In the genomic region with DNA sequence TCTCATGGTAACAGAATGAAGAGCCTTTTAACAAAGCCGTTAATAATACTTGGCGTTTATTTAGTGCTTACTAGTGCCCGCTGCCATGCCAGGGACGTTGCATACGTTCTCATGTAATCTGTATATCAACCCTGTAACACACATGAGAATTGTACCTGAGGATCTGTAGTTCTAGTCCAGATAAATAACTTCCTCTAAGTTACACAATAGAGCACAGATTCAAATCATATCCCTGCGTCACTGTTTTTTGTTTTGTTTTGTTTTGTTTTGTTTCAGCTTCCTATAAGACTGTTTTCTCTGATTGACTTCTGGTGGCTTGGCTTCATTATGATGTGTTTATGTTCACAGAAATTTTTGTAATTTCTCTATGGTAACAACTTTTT, we compare ENCODE assay signal across 8 cellular contexts. TPM values are rescaled to one million over a fixed set of nuclear protein-coding genes. Genes with fewer than 3 reads are reported as not detected.
A peak's percentile ranks its signal among the peaks of the same experiment; 100 is the strongest.
DNase-seq lines count a peak whose midpoint lies in the region; ATAC-seq and TF ChIP-seq lines count a peak whose summit lies in the region.

No MANE protein-coding gene starts in this region.

- H3K27me3 ChIP-seq in BE2C, result no peaks in the 10 kb centered on the region
- no peaks in the 10 kb centered on the region for H3K27me3 ChIP-seq in adipocyte (replicated peaks; ENCODE audit: control insufficient read depth, insufficient read depth, low read length)
- H3K27me3 ChIP-seq in vagina, result no peaks in the 10 kb centered on the region

- no peaks in the 10 kb centered on the region for H3K9me3 ChIP-seq in BE2C
- no peaks in the 10 kb centered on the region for H3K9me3 ChIP-seq in adipocyte (ENCODE audit: control insufficient read depth, low read length)
- no peaks in the 10 kb centered on the region for H3K9me3 ChIP-seq in vagina

- TF ChIP-seq POLR2A in lower leg skin (IDR thresholded peaks at IDR 0.05), result no peak
- no peak for TF ChIP-seq POLR2A in vagina (IDR thresholded peaks at IDR 0.05)

- intact Hi-C loops in lower leg skin (cut with DNase I; ENCODE audit: low total_unique reads), result no loop called here
- intact Hi-C loops in vagina (cut with DNase I), result loop anchor here (5.0 to 10.0 kb wide), 3 partner anchors 100 to 628 kb away; a partner anchor contains a TSS

- DNase-seq in BE2C (no peak), adipocyte (ENCODE audit: low read depth) (no peak), lower leg skin (ENCODE audit: low spot score in 2 of 2) (no peak), vagina (ENCODE audit: extremely low spot score in 2 of 2) (no peak), D341Med (ENCODE audit: low spot score) (no peak)

- H3K36me3 ChIP-seq in BE2C, result peaks cover 15% of the 10 kb centered on the region
- H3K36me3 ChIP-seq in adipocyte (ENCODE audit: control insufficient read depth, insufficient read depth, low read length, severe bottlenecking), result peaks cover 49% of the 10 kb centered on the region
- H3K36me3 ChIP-seq in vagina, result peaks cover 0 to 19% of the 10 kb centered on the region in 2 donors

- H3K9ac ChIP-seq in adipocyte (ENCODE audit: low read length), result peak overlapping the region; percentile 87

- H3K4me3 ChIP-seq in BE2C (ENCODE audit: low read depth, low read length) (peak overlapping the region; percentile 87), adipocyte (ENCODE audit: low read length) (peak overlapping the region; percentile 94), lower leg skin (ENCODE audit: low read depth, poor library complexity, severe bottlenecking) (peak overlapping the region; percentile 56), vagina (peak overlapping the region; percentile 58 to 60)

- peak overlapping the region; percentile 46 for H3K27ac ChIP-seq in vagina

- H3K4me1 ChIP-seq in BE2C (no peaks in the 10 kb centered on the region), adipocyte (ENCODE audit: control insufficient read depth, insufficient read depth, low read length) (peaks cover 11% of the 10 kb centered on the region), vagina (peaks cover 14% of the 10 kb centered on the region)

- ATAC-seq in HG02571 (IDR thresholded peaks at IDR 0.05; ENCODE audit: unreplicated experiment) (peak; percentile 21), HG03442 (IDR thresholded peaks at IDR 0.05; ENCODE audit: unreplicated experiment) (no peak), GM21381 (IDR thresholded peaks at IDR 0.05; ENCODE audit: unreplicated experiment) (no peak)

- no peak for TF ChIP-seq CTCF in BE2C (IDR thresholded peaks at IDR 0.05; ENCODE audit: low read depth, low read length)
- TF ChIP-seq CTCF in lower leg skin (IDR thresholded peaks at IDR 0.05), result no peak
- no peak for TF ChIP-seq CTCF in vagina (IDR thresholded peaks at IDR 0.05)

- 12 to 14% methylated on average over 6 of the region's 6 CpGs for WGBS in lower leg skin, 2 donors

RNA-seq across cellular contexts. Expression of a gene that starts 0.6 kb away (rescaled TPM):
- 5.3 TPM for polyA plus RNA-seq in BE2C (2012; ENCODE audit: insufficient read depth, insufficient read length, low read depth)
- 1 to 10 TPM; 3.9 to 6.1 (median 5.3) TPM for total RNA-seq in lower leg skin
- total RNA-seq in vagina, result 1.2 TPM

RNA-seq across cellular contexts. Expression of a gene that starts 16.7 kb away (rescaled TPM):
- polyA plus RNA-seq in BE2C (2012; ENCODE audit: insufficient read depth, insufficient read length, low read depth), result 18.9 TPM
- total RNA-seq in lower leg skin (10 to 100 TPM; 10.5 to 16.5 (median 11.3) TPM), vagina (14.5 TPM)

RNA-seq across cellular contexts. Expression of a gene that starts 44.6 kb away (rescaled TPM):
- polyA plus RNA-seq in BE2C (2012; ENCODE audit: insufficient read depth, insufficient read length, low read depth), result 1.4 TPM
- total RNA-seq in lower leg skin (1 to 10 TPM in 3 of 4 donors, under 1 TPM in 1; 0.72 to 3.1 (median 1.9) TPM), vagina (3.7 TPM)
